Comparison of ENCODE assay signal across 9 cellular contexts in the genomic region with DNA sequence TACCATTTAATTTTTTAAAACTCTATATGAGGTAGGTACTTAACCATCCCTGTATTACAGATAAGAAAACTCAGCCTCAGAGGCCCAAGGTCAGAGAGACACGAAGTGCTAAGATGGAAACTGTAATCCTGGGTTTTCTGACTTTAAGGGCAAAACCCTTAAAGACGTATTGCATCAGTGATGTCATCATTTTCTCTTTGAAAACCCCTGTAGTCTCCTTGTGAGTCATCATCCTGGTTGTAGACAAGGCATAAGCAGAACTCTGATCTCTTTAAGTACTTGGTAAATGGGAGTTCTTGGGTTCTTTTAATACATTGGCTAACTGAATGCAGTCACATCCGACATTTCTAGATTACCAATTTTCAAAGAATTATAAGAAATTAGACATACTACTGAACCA. TPM values are rescaled to one million over a fixed set of nuclear protein-coding genes. Genes with fewer than 3 reads are reported as not detected.
A peak's percentile ranks its signal among the peaks of the same experiment; 100 is the strongest.
DNase-seq lines count a peak whose midpoint lies in the region; ATAC-seq lines count a peak whose summit lies in the region.
"Had no signal": no experiment of that assay in that cellular context is flagged by ENCODE, and none has a peak within 500 bp of the region (broad histone marks: within the 10 kb centered on the region; RNA-seq: fewer than 3 reads in every experiment).

No MANE protein-coding gene starts in this region.

- H3K4me1 Mint-ChIP-seq in activated naive CD8-positive, alpha-beta T cell treated with anti-CD3 and anti-CD28 coated beads, Interleukin-2, amount 50 U/mL, for 24 hours = no peaks in the 10 kb centered on the region
- peaks cover 1% of the 10 kb centered on the region for H3K4me1 Mint-ChIP-seq in activated naive CD8-positive, alpha-beta T cell treated with anti-CD3 and anti-CD28 coated beads for 36 hours
- no peaks in the 10 kb centered on the region for H3K4me1 Mint-ChIP-seq in stimulated activated naive CD8-positive, alpha-beta T cell treated with anti-CD3 and anti-CD28 coated beads, Interleukin-15, amount 100 ng/mL, for 72 hours
- no peaks in the 10 kb centered on the region for H3K4me1 Mint-ChIP-seq in activated T-helper 1 cell treated with anti-CD3 and anti-CD28 coated beads, Interleukin-12 subunit alpha, Interleukin-12 subunit beta, Interleukin-2, Interleukin-4 antibody, amounts not matched to agents 30 ng/mL and 10 ng/mL and 1 ng/mL, durations not matched to agents 14 hours and 24 hours and 36 hours (ENCODE audit: low read depth)

- peak; percentile 52 for ATAC-seq in activated naive CD8-positive, alpha-beta T cell treated with anti-CD3 and anti-CD28 coated beads, Interleukin-2, amount 50 U/mL, for 24 hours
- ATAC-seq in HG02885 (IDR thresholded peaks at IDR 0.05; ENCODE audit: poor library complexity, unreplicated experiment) = peak; percentile 93
- peak; percentile 87 for ATAC-seq in stimulated activated naive CD8-positive, alpha-beta T cell treated with anti-CD3 and anti-CD28 coated beads, Interleukin-15, amount 100 ng/mL, for 72 hours

- intact Hi-C loops in activated T-helper 1 cell treated with anti-CD3 and anti-CD28 coated beads, Interleukin-12 subunit alpha, Interleukin-12 subunit beta, Interleukin-2, Interleukin-4 antibody, amounts not matched to agents 30 ng/mL and 10 ng/mL and 1 ng/mL, durations not matched to agents 14 hours and 24 hours and 36 hours (cut with micrococcal nuclease) = no loop called here

- peaks cover 6% of the 10 kb centered on the region for H3K27me3 Mint-ChIP-seq in activated naive CD8-positive, alpha-beta T cell treated with anti-CD3 and anti-CD28 coated beads, Interleukin-2, amount 50 U/mL, for 24 hours
- peaks cover 4% of the 10 kb centered on the region for H3K27me3 Mint-ChIP-seq in activated naive CD8-positive, alpha-beta T cell treated with anti-CD3 and anti-CD28 coated beads for 36 hours
- H3K27me3 Mint-ChIP-seq in stimulated activated naive CD8-positive, alpha-beta T cell treated with anti-CD3 and anti-CD28 coated beads, Interleukin-15, amount 100 ng/mL, for 72 hours = no peaks in the 10 kb centered on the region
- no peaks in the 10 kb centered on the region for H3K27me3 Mint-ChIP-seq in activated T-helper 1 cell treated with anti-CD3 and anti-CD28 coated beads, Interleukin-12 subunit alpha, Interleukin-12 subunit beta, Interleukin-2, Interleukin-4 antibody, amounts not matched to agents 30 ng/mL and 10 ng/mL and 1 ng/mL, durations not matched to agents 14 hours and 24 hours and 36 hours (ENCODE audit: insufficient read depth)

- no peak overlapping the region for H3K4me3 Mint-ChIP-seq in activated naive CD8-positive, alpha-beta T cell treated with anti-CD3 and anti-CD28 coated beads, Interleukin-2, amount 50 U/mL, for 24 hours
- H3K4me3 Mint-ChIP-seq in activated naive CD8-positive, alpha-beta T cell treated with anti-CD3 and anti-CD28 coated beads for 36 hours = no peak overlapping the region
- no peak overlapping the region for H3K4me3 Mint-ChIP-seq in stimulated activated naive CD8-positive, alpha-beta T cell treated with anti-CD3 and anti-CD28 coated beads, Interleukin-15, amount 100 ng/mL, for 72 hours
- H3K4me3 Mint-ChIP-seq in activated T-helper 1 cell treated with anti-CD3 and anti-CD28 coated beads, Interleukin-12 subunit alpha, Interleukin-12 subunit beta, Interleukin-2, Interleukin-4 antibody, amounts not matched to agents 30 ng/mL and 10 ng/mL and 1 ng/mL, durations not matched to agents 14 hours and 24 hours and 36 hours = no peak overlapping the region

- peaks cover 14% of the 10 kb centered on the region for H3K9me3 Mint-ChIP-seq in activated naive CD8-positive, alpha-beta T cell treated with anti-CD3 and anti-CD28 coated beads, Interleukin-2, amount 50 U/mL, for 24 hours
- H3K9me3 Mint-ChIP-seq in activated naive CD8-positive, alpha-beta T cell treated with anti-CD3 and anti-CD28 coated beads for 36 hours = peaks cover 8% of the 10 kb centered on the region
- peaks cover 8 to 10% of the 10 kb centered on the region in 2 donors for H3K9me3 Mint-ChIP-seq in stimulated activated naive CD8-positive, alpha-beta T cell treated with anti-CD3 and anti-CD28 coated beads, Interleukin-15, amount 100 ng/mL, for 72 hours
- H3K9me3 Mint-ChIP-seq in activated T-helper 1 cell treated with anti-CD3 and anti-CD28 coated beads, Interleukin-12 subunit alpha, Interleukin-12 subunit beta, Interleukin-2, Interleukin-4 antibody, amounts not matched to agents 30 ng/mL and 10 ng/mL and 1 ng/mL, durations not matched to agents 14 hours and 24 hours and 36 hours = no peaks in the 10 kb centered on the region

- H3K27ac Mint-ChIP-seq in activated naive CD8-positive, alpha-beta T cell treated with anti-CD3 and anti-CD28 coated beads, Interleukin-2, amount 50 U/mL, for 24 hours = no peak overlapping the region
- H3K27ac Mint-ChIP-seq in activated naive CD8-positive, alpha-beta T cell treated with anti-CD3 and anti-CD28 coated beads for 36 hours = no peak overlapping the region
- no peak overlapping the region for H3K27ac Mint-ChIP-seq in stimulated activated naive CD8-positive, alpha-beta T cell treated with anti-CD3 and anti-CD28 coated beads, Interleukin-15, amount 100 ng/mL, for 72 hours
- H3K27ac Mint-ChIP-seq in activated T-helper 1 cell treated with anti-CD3 and anti-CD28 coated beads, Interleukin-12 subunit alpha, Interleukin-12 subunit beta, Interleukin-2, Interleukin-4 antibody, amounts not matched to agents 30 ng/mL and 10 ng/mL and 1 ng/mL, durations not matched to agents 14 hours and 24 hours and 36 hours = no peak overlapping the region

- no peak for DNase-seq in activated naive CD8-positive, alpha-beta T cell treated with anti-CD3 and anti-CD28 coated beads, Interleukin-2, amount 50 U/mL, for 24 hours
- no peak for DNase-seq in activated naive CD8-positive, alpha-beta T cell treated with anti-CD3 and anti-CD28 coated beads for 36 hours
- peak; percentile 15 for DNase-seq in RPMI7951 (ENCODE audit: low read depth)
- no peak for DNase-seq in stimulated activated naive CD8-positive, alpha-beta T cell treated with anti-CD3 and anti-CD28 coated beads, Interleukin-15, amount 100 ng/mL, for 72 hours
- no peak for DNase-seq in activated CD4-positive, alpha-beta T cell treated with anti-CD3 and anti-CD28 coated beads, Interleukin-2, amount 50 U/mL, for 1 hour
- no peak for DNase-seq in NCI-H510A treated with DMSO at 0.1 percent for 48 hours (lab: John Stamatoyannopoulos, UW)
- DNase-seq in activated T-helper 1 cell treated with anti-CD3 and anti-CD28 coated beads, Interleukin-12 subunit alpha, Interleukin-12 subunit beta, Interleukin-2, Interleukin-4 antibody, amounts not matched to agents 30 ng/mL and 10 ng/mL and 1 ng/mL, durations not matched to agents 14 hours and 24 hours and 36 hours (ENCODE audit: low spot score) = no peak
- DNase-seq: AML-193 had no signal

- H3K36me3 Mint-ChIP-seq in activated naive CD8-positive, alpha-beta T cell treated with anti-CD3 and anti-CD28 coated beads, Interleukin-2, amount 50 U/mL, for 24 hours (ENCODE audit: low read depth) = no peaks in the 10 kb centered on the region
- no peaks in the 10 kb centered on the region for H3K36me3 Mint-ChIP-seq in activated naive CD8-positive, alpha-beta T cell treated with anti-CD3 and anti-CD28 coated beads for 36 hours
- no peaks in the 10 kb centered on the region for H3K36me3 Mint-ChIP-seq in activated T-helper 1 cell treated with anti-CD3 and anti-CD28 coated beads, Interleukin-12 subunit alpha, Interleukin-12 subunit beta, Interleukin-2, Interleukin-4 antibody, amounts not matched to agents 30 ng/mL and 10 ng/mL and 1 ng/mL, durations not matched to agents 14 hours and 24 hours and 36 hours (ENCODE audit: low read depth)

RNA-seq across cellular contexts. Expression of gene MDFIC2, which starts 48.5 kb away (rescaled TPM):
- not detected for total RNA-seq in activated naive CD8-positive, alpha-beta T cell treated with anti-CD3 and anti-CD28 coated beads for 36 hours
- not detected in 2 replicates for total RNA-seq in RPMI7951 (2014; rRNA removed; shearing (Covaris generic))
- total RNA-seq in activated T-helper 1 cell treated with anti-CD3 and anti-CD28 coated beads, Interleukin-12 subunit alpha, Interleukin-12 subunit beta, Interleukin-2, Interleukin-4 antibody, amounts not matched to agents 30 ng/mL and 10 ng/mL and 1 ng/mL, durations not matched to agents 14 hours and 24 hours and 36 hours = not detected in 2 replicates
